In the genomic region with DNA sequence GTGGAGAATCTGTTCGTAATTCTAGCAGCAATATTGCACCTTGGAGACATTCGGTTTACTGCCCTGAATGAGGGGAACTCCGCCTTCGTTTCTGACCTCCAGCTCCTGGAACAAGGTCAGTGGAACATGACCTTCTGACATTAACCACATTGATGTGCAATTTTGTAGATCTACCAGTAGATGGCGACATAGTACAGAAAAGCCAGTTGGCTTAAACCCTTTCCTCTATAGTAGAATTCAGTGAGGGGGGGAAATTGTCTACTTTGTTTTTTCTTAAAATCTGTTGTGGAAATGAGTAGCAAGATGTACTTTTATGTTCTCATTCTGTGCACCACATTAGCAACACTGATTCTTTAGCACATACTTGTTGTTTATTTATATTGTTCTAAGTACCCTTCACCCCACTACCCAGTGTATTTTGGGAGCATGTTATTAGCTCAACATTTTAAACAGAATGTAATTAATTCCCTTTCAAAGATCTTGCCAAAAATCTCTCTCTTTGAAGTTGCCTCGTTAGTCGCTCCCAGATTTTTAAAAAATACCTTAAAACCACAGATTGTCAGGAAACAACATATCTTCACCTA, we compare ENCODE assay signal across 8 cellular contexts.
A peak's percentile ranks its signal among the peaks of the same experiment; 100 is the strongest.
DNase-seq lines count a peak whose midpoint lies in the region; ATAC-seq and TF ChIP-seq lines count a peak whose summit lies in the region.

No MANE protein-coding gene starts in this region.

- WGBS in psoas muscle, 3 donors: 13 to 15% (median 14%) methylated on average over 7 of the region's 7 CpGs

- H3K4me3 Mint-ChIP-seq in glutamatergic neuron (ENCODE audit: unreplicated experiment): no peak overlapping the region

- H3K27ac Mint-ChIP-seq in glutamatergic neuron (ENCODE audit: unreplicated experiment): no peak overlapping the region

- H3K27ac ChIP-seq in VCaP (no peak overlapping the region), psoas muscle (no peak overlapping the region)

- H3K4me3 ChIP-seq in psoas muscle: no peak overlapping the region

- no peaks in the 10 kb centered on the region for H3K36me3 Mint-ChIP-seq in glutamatergic neuron (ENCODE audit: unreplicated experiment)

- TF ChIP-seq CTCF in VCaP (conservative IDR thresholded peaks at IDR 0.05) (peak; percentile 98), glutamatergic neuron (IDR thresholded peaks at IDR 0.05; ENCODE audit: partially characterized antibody, unreplicated experiment) (peak; percentile 94), psoas muscle (IDR thresholded peaks at IDR 0.05) (peak; percentile 88)

- no peaks in the 10 kb centered on the region for H3K27me3 ChIP-seq in psoas muscle (ENCODE audit: insufficient read depth in 3 of 3, low read length in 2 of 3)

- no peaks in the 10 kb centered on the region for H3K9me3 ChIP-seq in psoas muscle

- intact Hi-C loops in psoas muscle (cut with DNase I): loop anchor here (2.0 to 10.0 kb wide), 5 partner anchors 823 to 1453 kb away; a partner anchor contains a TSS

- H3K9me3 Mint-ChIP-seq in glutamatergic neuron (ENCODE audit: unreplicated experiment): no peaks in the 10 kb centered on the region

- no peaks in the 10 kb centered on the region for H3K36me3 ChIP-seq in psoas muscle (ENCODE audit: insufficient read depth in 1 of 2, low read depth in 1 of 2)

- peak; percentile 50 for DNase-seq in D341Med (ENCODE audit: low spot score)
- DNase-seq in NCI-H1930 (lab: John Stamatoyannopoulos, UW): peak; percentile 21 to 62
- no peak for DNase-seq in glutamatergic neuron
- DNase-seq in psoas muscle: no peak
- DNase-seq in cerebellar nuclear complex (lab: John Stamatoyannopoulos, UW): no peak

- no peaks in the 10 kb centered on the region for H3K4me1 ChIP-seq in psoas muscle

- ATAC-seq in GM18907 (IDR thresholded peaks at IDR 0.05; ENCODE audit: unreplicated experiment) (peak; percentile 95), HG03025 (IDR thresholded peaks at IDR 0.05; ENCODE audit: low FRiP score, unreplicated experiment) (peak; percentile 90), psoas muscle (peak; percentile 57 to 88 (median 76))

- no peaks in the 10 kb centered on the region for H3K4me1 Mint-ChIP-seq in glutamatergic neuron (ENCODE audit: low read depth, unreplicated experiment)

- peaks cover 4% of the 10 kb centered on the region for H3K27me3 Mint-ChIP-seq in glutamatergic neuron (ENCODE audit: unreplicated experiment)

Comparison
In these comparisons a context has a peak if more than half of its experiments do, and no peak if none do; other contexts are left out.
1. DNase-seq: peak in D341Med (single experiment) and NCI-H1930 (2 of 2); none in glutamatergic neuron (single experiment), psoas muscle (0 of 2) and cerebellar nuclear complex (0 of 2).
2. Peak in every context shown above with its lines, with median percentiles within 50 percentile points of each other: ATAC-seq and CTCF ChIP-seq.